22 cellular contexts compared by ENCODE assay signal in the genomic region with DNA sequence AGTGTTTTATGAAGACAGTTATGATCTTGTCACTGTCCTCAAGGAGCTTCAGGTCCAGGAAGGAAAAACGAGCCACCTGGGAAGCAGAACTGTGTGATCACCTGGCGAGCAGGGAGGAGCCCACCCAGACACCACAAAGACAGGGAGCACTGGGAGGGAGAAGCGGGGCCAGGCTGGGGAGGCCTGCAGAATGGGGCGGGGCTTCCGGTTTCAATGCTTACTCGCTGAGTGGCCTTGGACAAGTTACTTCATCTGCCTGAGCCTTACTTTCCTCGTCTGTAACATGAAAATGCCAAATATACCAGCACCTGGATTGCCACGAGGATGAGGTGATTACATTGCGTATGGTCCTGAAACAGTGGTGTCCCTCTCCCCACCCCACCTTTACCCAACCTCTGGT.
DNase-seq lines count a peak whose midpoint lies in the region; ATAC-seq, FAIRE-seq and TF ChIP-seq lines count a peak whose summit lies in the region.
"Had no signal": no experiment of that assay in that cellular context is flagged by ENCODE, and none has a peak within 500 bp of the region (broad histone marks: within the 10 kb centered on the region; RNA-seq: fewer than 3 reads in every experiment).

No MANE protein-coding gene starts in this region.

- H3K27ac ChIP-seq in SK-N-SH (ENCODE audit: low read depth in 2 of 2, low read length in 1 of 2) (no peak overlapping the region), RWPE1 (peak overlapping the region; percentile 55), osteoblast (ENCODE audit: low read depth, low read length) (peak overlapping the region; percentile 33)
- H3K27ac ChIP-seq: 22Rv1, GM23248, KMS-11, Peyer's patch had no signal

- POLR2A ChIA-PET in SK-N-SH (lab: Yijun Ruan, JAX): no interaction called here
- POLR2A ChIA-PET in RWPE1 (lab: Yijun Ruan, JAX; ENCODE audit: low non-redundant PET): no interaction called here
- POLR2A ChIA-PET in GM10248 (lab: Yijun Ruan, JAX): no interaction called here

- DNase-seq in SK-N-SH (no peak), HTR-8/SVneo (ENCODE audit: insufficient read length, low spot score) (no peak), RWPE1 (ENCODE audit: low spot score) (no peak), osteoblast (ENCODE audit: insufficient read length, low spot score, missing footprints) (no peak), GM10248 (ENCODE audit: extremely low spot score) (no peak), AML-193 (lab: John Stamatoyannopoulos, UW) (no peak)
- DNase-seq: ACHN, GM23248, H7, NCI-H1092 treated with DMSO at 0.1 percent for 48 hours, NCI-H1436, NCI-H187, NCI-H2081 treated with DMSO at 0.1 percent for 48 hours, NCI-H446, NCI-H524 treated with DMSO at 0.1 percent for 48 hours, NCI-H82, Peyer's patch had no signal

- H3K4me3 ChIP-seq in SK-N-SH (ENCODE audit: low read depth in 2 of 2, low read length in 1 of 2): no peak overlapping the region
- H3K4me3 ChIP-seq in osteoblast (ENCODE audit: insufficient read depth, low read length): no peak overlapping the region
- H3K4me3 ChIP-seq: GM23248, Peyer's patch had no signal

- H3K9me2 ChIP-seq in SK-N-SH: no peaks in the 10 kb centered on the region

- H3K9ac ChIP-seq in SK-N-SH: no peak overlapping the region
- H3K9ac ChIP-seq: GM23248, KMS-11 had no signal

- no peak for TF ChIP-seq EP300 in SK-N-SH (IDR thresholded peaks at IDR 0.05; ENCODE audit: borderline replicate concordance in 1 of 2, low read depth in 1 of 2, low read length in 1 of 2)

- H3K27me3 ChIP-seq in SK-N-SH (ENCODE audit: insufficient read depth) (no peaks in the 10 kb centered on the region), osteoblast (ENCODE audit: insufficient read depth, low read length) (no peaks in the 10 kb centered on the region)
- H3K27me3 ChIP-seq: Peyer's patch had no signal

- no peak for TF ChIP-seq CTCF in SK-N-SH (IDR thresholded peaks at IDR 0.05)
- TF ChIP-seq CTCF in RWPE1 (conservative IDR thresholded peaks at IDR 0.05; ENCODE audit: low read depth): no peak
- TF ChIP-seq CTCF in osteoblast (IDR thresholded peaks at IDR 0.05; ENCODE audit: extremely low read depth, low read depth, low read length): no peak
- no peak for TF ChIP-seq CTCF in GM10248 (IDR thresholded peaks at IDR 0.05; ENCODE audit: control extremely low read depth, extremely low read depth, low read depth, missing control alignments)

- H3F3A ChIP-seq in SK-N-SH (replicated peaks; ENCODE audit: insufficient read depth): peaks cover 15% of the 10 kb centered on the region

- CTCF ChIA-PET in SK-N-SH (lab: Yijun Ruan, JAX): no interaction called here
- CTCF ChIA-PET in RWPE1 (lab: Yijun Ruan, JAX): no interaction called here
- CTCF ChIA-PET in GM10248 (lab: Yijun Ruan, JAX): no interaction called here

- peak overlapping the region; percentile 35; the same call in 1 of the 2 replicates for H2AFZ ChIP-seq in SK-N-SH (ENCODE audit: low read depth)
- H2AFZ ChIP-seq in osteoblast (ENCODE audit: low read length): no peak overlapping the region
- H2AFZ ChIP-seq: GM23248 had no signal

- H3K36me3 ChIP-seq in SK-N-SH (replicated peaks in 1 of 2; ENCODE audit: control insufficient read depth in 1 of 2, insufficient read depth in 2 of 2, low read length in 1 of 2): no peaks in the 10 kb centered on the region
- no peaks in the 10 kb centered on the region for H3K36me3 ChIP-seq in osteoblast (ENCODE audit: insufficient read depth, low read length)
- H3K36me3 ChIP-seq: Peyer's patch had no signal

- no peak for TF ChIP-seq RAD21 in SK-N-SH (IDR thresholded peaks at IDR 0.05; ENCODE audit: low read length)

- FAIRE-seq in HTR-8/SVneo (lab: Jason Lieb, UNC): peak; percentile 16
- FAIRE-seq: D721Med had no signal

- H3K4me1 ChIP-seq in SK-N-SH (ENCODE audit: control insufficient read depth in 1 of 2, insufficient read depth in 2 of 2, low read depth in 1 of 2, low read length in 1 of 2) (peaks cover 0 to 26% of the 10 kb centered on the region in 2 experiments; a peak in 2 of 4 replicates), osteoblast (ENCODE audit: insufficient read depth, low read length) (peaks cover 62% of the 10 kb centered on the region)
- H3K4me1 ChIP-seq: Peyer's patch had no signal

- 35% methylated on average over 9 of the region's 9 CpGs for WGBS in SK-N-SH (ENCODE audit: low lambda C conversion rate)

- ATAC-seq in SK-N-SH treated with all-trans-retinoic acid at 6 μM for 48 hours (no peak), GM21825 (IDR thresholded peaks at IDR 0.05; ENCODE audit: unreplicated experiment) (no peak)

- no peak overlapping the region for H3K4me2 ChIP-seq in SK-N-SH
- no peak overlapping the region for H3K4me2 ChIP-seq in osteoblast (ENCODE audit: insufficient read depth, low read length)
- H3K4me2 ChIP-seq: KMS-11 had no signal

- no peaks in the 10 kb centered on the region for H3K79me2 ChIP-seq in SK-N-SH (ENCODE audit: insufficient read depth)
- no peaks in the 10 kb centered on the region for H3K79me2 ChIP-seq in osteoblast (ENCODE audit: insufficient read depth, low read length)

- H4K20me1 ChIP-seq in SK-N-SH (ENCODE audit: insufficient read depth): no peaks in the 10 kb centered on the region
- no peaks in the 10 kb centered on the region for H4K20me1 ChIP-seq in osteoblast (ENCODE audit: insufficient read depth, low read length)

- H3K9me3 ChIP-seq in SK-N-SH (no peaks in the 10 kb centered on the region), osteoblast (ENCODE audit: low read depth, low read length) (no peaks in the 10 kb centered on the region)
- H3K9me3 ChIP-seq: Peyer's patch had no signal

TF ChIP-seq in SK-N-SH, 30 proteins besides CTCF, POLR2A, EP300 and RAD21 (continues in another document):
- no peak for TF ChIP-seq MXI1 (IDR thresholded peaks at IDR 0.05; ENCODE audit: low read depth, low read length)
- TF ChIP-seq, protein P1, sequence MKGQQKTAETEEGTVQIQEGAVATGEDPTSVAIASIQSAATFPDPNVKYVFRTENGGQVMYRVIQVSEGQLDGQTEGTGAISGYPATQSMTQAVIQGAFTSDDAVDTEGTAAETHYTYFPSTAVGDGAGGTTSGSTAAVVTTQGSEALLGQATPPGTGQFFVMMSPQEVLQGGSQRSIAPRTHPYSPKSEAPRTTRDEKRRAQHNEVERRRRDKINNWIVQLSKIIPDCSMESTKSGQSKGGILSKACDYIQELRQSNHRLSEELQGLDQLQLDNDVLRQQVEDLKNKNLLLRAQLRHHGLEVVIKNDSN (IDR thresholded peaks at IDR 0.05; ENCODE audit: borderline replicate concordance, low read depth): no peak
- TF ChIP-seq FOXJ3 (CRISPR knock-in tag; IDR thresholded peaks at IDR 0.05): no peak
- TF ChIP-seq FOXM1 (IDR thresholded peaks at IDR 0.05; ENCODE audit: low read depth): no peak
- TF ChIP-seq, protein P2, sequence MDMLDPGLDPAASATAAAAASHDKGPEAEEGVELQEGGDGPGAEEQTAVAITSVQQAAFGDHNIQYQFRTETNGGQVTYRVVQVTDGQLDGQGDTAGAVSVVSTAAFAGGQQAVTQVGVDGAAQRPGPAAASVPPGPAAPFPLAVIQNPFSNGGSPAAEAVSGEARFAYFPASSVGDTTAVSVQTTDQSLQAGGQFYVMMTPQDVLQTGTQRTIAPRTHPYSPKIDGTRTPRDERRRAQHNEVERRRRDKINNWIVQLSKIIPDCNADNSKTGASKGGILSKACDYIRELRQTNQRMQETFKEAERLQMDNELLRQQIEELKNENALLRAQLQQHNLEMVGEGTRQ (IDR thresholded peaks at IDR 0.05; ENCODE audit: borderline replicate concordance, low read depth, low read length): no peak
- TF ChIP-seq, protein P3, sequence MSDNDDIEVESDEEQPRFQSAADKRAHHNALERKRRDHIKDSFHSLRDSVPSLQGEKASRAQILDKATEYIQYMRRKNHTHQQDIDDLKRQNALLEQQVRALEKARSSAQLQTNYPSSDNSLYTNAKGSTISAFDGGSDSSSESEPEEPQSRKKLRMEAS (IDR thresholded peaks at IDR 0.05; ENCODE audit: low read depth): no peak
- no peak for TF ChIP-seq CHD2 (IDR thresholded peaks at IDR 0.05; ENCODE audit: low read length, partially characterized antibody)
- no peak for TF ChIP-seq SIN3A (IDR thresholded peaks at IDR 0.05; ENCODE audit: borderline replicate concordance, low read depth, low read length)
- TF ChIP-seq GATA2 (CRISPR knock-in tag; IDR thresholded peaks at IDR 0.05): no peak

TF ChIP-seq in SK-N-SH treated with all-trans-retinoic acid at 6 μM for 48 hours, 23 proteins besides CTCF, POLR2A, EP300 and RAD21 (continues in another document):
- no peak for TF ChIP-seq GLIS3 (CRISPR knock-in tag; IDR thresholded peaks at IDR 0.05)
- TF ChIP-seq PPARA (CRISPR knock-in tag; IDR thresholded peaks at IDR 0.05; ENCODE audit: borderline replicate concordance): no peak
- TF ChIP-seq ZNF70 (CRISPR knock-in tag; IDR thresholded peaks at IDR 0.05): no peak
- TF ChIP-seq ZNF8 (CRISPR knock-in tag; IDR thresholded peaks at IDR 0.05): no peak
- TF ChIP-seq, protein P4, sequence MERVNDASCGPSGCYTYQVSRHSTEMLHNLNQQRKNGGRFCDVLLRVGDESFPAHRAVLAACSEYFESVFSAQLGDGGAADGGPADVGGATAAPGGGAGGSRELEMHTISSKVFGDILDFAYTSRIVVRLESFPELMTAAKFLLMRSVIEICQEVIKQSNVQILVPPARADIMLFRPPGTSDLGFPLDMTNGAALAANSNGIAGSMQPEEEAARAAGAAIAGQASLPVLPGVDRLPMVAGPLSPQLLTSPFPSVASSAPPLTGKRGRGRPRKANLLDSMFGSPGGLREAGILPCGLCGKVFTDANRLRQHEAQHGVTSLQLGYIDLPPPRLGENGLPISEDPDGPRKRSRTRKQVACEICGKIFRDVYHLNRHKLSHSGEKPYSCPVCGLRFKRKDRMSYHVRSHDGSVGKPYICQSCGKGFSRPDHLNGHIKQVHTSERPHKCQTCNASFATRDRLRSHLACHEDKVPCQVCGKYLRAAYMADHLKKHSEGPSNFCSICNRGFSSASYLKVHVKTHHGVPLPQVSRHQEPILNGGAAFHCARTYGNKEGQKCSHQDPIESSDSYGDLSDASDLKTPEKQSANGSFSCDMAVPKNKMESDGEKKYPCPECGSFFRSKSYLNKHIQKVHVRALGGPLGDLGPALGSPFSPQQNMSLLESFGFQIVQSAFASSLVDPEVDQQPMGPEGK (CRISPR knock-in tag; IDR thresholded peaks at IDR 0.05; ENCODE audit: borderline replicate concordance): no peak
- TF ChIP-seq ZC3H10 (CRISPR knock-in tag; IDR thresholded peaks at IDR 0.05): no peak
- TF ChIP-seq, protein P5, sequence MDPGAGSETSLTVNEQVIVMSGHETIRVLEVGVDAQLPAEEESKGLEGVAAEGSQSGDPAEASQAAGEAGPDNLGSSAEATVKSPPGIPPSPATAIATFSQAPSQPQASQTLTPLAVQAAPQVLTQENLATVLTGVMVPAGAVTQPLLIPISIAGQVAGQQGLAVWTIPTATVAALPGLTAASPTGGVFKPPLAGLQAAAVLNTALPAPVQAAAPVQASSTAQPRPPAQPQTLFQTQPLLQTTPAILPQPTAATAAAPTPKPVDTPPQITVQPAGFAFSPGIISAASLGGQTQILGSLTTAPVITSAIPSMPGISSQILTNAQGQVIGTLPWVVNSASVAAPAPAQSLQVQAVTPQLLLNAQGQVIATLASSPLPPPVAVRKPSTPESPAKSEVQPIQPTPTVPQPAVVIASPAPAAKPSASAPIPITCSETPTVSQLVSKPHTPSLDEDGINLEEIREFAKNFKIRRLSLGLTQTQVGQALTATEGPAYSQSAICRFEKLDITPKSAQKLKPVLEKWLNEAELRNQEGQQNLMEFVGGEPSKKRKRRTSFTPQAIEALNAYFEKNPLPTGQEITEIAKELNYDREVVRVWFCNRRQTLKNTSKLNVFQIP (CRISPR knock-in tag; IDR thresholded peaks at IDR 0.05; ENCODE audit: borderline replicate concordance, low read depth): no peak

Comparison
In these comparisons a context has a peak if more than half of its experiments do, and no peak if none do; other contexts are left out.
1. H3K27ac ChIP-seq: peak in RWPE1 (single experiment) and osteoblast (single experiment); none in SK-N-SH (0 of 2).